Comparison of ENCODE assay signal across 8 cellular contexts in genomic region chr10:33335800-33336605, GRCh38. TPM values are rescaled to one million over a fixed set of nuclear protein-coding genes. Genes with fewer than 3 reads are reported as not detected.
DNase-seq lines count a peak whose midpoint lies in the region; ATAC-seq, FAIRE-seq and TF ChIP-seq lines count a peak whose summit lies in the region.

No MANE protein-coding gene starts in this region.

- ATAC-seq in stimulated activated effector memory CD8-positive, alpha-beta T cell treated with anti-CD3 and anti-CD28 coated beads, Interleukin-12 subunit alpha, Interleukin-12 subunit beta, amount 100 ng/mL, for 72 hours: no peak
- ATAC-seq in GM18505 (IDR thresholded peaks at IDR 0.05; ENCODE audit: unreplicated experiment) (no peak), HG03565 (IDR thresholded peaks at IDR 0.05; ENCODE audit: unreplicated experiment) (no peak)

- no peaks in the 10 kb centered on the region for H3K9me3 Mint-ChIP-seq in stimulated activated effector memory CD8-positive, alpha-beta T cell treated with anti-CD3 and anti-CD28 coated beads, Interleukin-12 subunit alpha, Interleukin-12 subunit beta, amount 100 ng/mL, for 72 hours

- dilution Hi-C loops in keratinocyte (cut with MboI; ENCODE audit: extremely low pct_ligation_motif_present, low sequenced_read_pairs): no loop called here

- peak overlapping the region; percentile 96 for H3K9ac ChIP-seq in keratinocyte (ENCODE audit: control insufficient read depth, extremely low read depth, insufficient read depth, low read length)

- H3K27ac Mint-ChIP-seq in stimulated activated effector memory CD8-positive, alpha-beta T cell treated with anti-CD3 and anti-CD28 coated beads, Interleukin-12 subunit alpha, Interleukin-12 subunit beta, amount 100 ng/mL, for 72 hours: no peak overlapping the region

- H3K4me1 Mint-ChIP-seq in stimulated activated effector memory CD8-positive, alpha-beta T cell treated with anti-CD3 and anti-CD28 coated beads, Interleukin-12 subunit alpha, Interleukin-12 subunit beta, amount 100 ng/mL, for 72 hours: peaks cover 14% of the 10 kb centered on the region

- H3K27me3 ChIP-seq in bronchial epithelial cell (ENCODE audit: control insufficient read depth, insufficient read depth, low read length) (no peaks in the 10 kb centered on the region), keratinocyte (ENCODE audit: control insufficient read depth, extremely low read depth, insufficient read depth, low read length) (no peaks in the 10 kb centered on the region)

- H3K4me1 ChIP-seq in keratinocyte (ENCODE audit: control insufficient read depth, extremely low read depth, insufficient read depth, low read length): peaks cover 21% of the 10 kb centered on the region

- no peaks in the 10 kb centered on the region for H3K36me3 Mint-ChIP-seq in stimulated activated effector memory CD8-positive, alpha-beta T cell treated with anti-CD3 and anti-CD28 coated beads, Interleukin-12 subunit alpha, Interleukin-12 subunit beta, amount 100 ng/mL, for 72 hours

- H3K79me2 ChIP-seq in keratinocyte (ENCODE audit: control insufficient read depth, insufficient read depth, low read length): peaks cover 45% of the 10 kb centered on the region

- peak overlapping the region; percentile 73 for H2AFZ ChIP-seq in keratinocyte (ENCODE audit: control insufficient read depth, low read length)

- no peak for TF ChIP-seq CTCF in bronchial epithelial cell (IDR thresholded peaks at IDR 0.05; ENCODE audit: insufficient read depth, low read length, severe bottlenecking)
- no peak for TF ChIP-seq CTCF in keratinocyte (optimal IDR thresholded peaks at IDR 0.05 in 1 of 3, IDR thresholded peaks at IDR 0.05 in 1 of 3, conservative IDR thresholded peaks at IDR 0.05 in 1 of 3; ENCODE audit: extremely low read depth in 1 of 3, insufficient read depth in 2 of 3, low read length in 3 of 3)

- peak overlapping the region; percentile 64 for H3K4me3 Mint-ChIP-seq in stimulated activated effector memory CD8-positive, alpha-beta T cell treated with anti-CD3 and anti-CD28 coated beads, Interleukin-12 subunit alpha, Interleukin-12 subunit beta, amount 100 ng/mL, for 72 hours

- peak; percentile 53 for DNase-seq in ELF-1 (ENCODE audit: low read depth, low spot score)
- DNase-seq in NCI-H1092 (lab: John Stamatoyannopoulos, UW): peak; percentile 26
- DNase-seq in bronchial epithelial cell (ENCODE audit: low read depth): no peak
- DNase-seq in keratinocyte (ENCODE audit: low read depth, low spot score): no peak
- no peak for DNase-seq in stimulated activated effector memory CD8-positive, alpha-beta T cell treated with anti-CD3 and anti-CD28 coated beads, Interleukin-12 subunit alpha, Interleukin-12 subunit beta, amount 100 ng/mL, for 72 hours (ENCODE audit: low spot score in 2 of 2)
- DNase-seq in NCI-H1436 (lab: John Stamatoyannopoulos, UW): no peak

- peak overlapping the region; percentile 100 for H3K4me2 ChIP-seq in keratinocyte (ENCODE audit: control insufficient read depth, extremely low read depth, insufficient read depth, low read depth, low read length)

- H3K9me1 ChIP-seq in keratinocyte (ENCODE audit: control insufficient read depth, extremely low read depth, insufficient read depth, low read length): no peaks in the 10 kb centered on the region

- H3K9me3 ChIP-seq in keratinocyte (ENCODE audit: control insufficient read depth, low read depth, low read length): no peaks in the 10 kb centered on the region

- no peaks in the 10 kb centered on the region for H3K36me3 ChIP-seq in bronchial epithelial cell (ENCODE audit: control insufficient read depth, insufficient read depth, low read length)
- peaks cover 0 to 5% of the 10 kb centered on the region in 2 experiments for H3K36me3 ChIP-seq in keratinocyte (ENCODE audit: control insufficient read depth in 2 of 2, extremely low read depth in 1 of 2, insufficient read depth in 2 of 2, low read length in 2 of 2)

- peak overlapping the region; percentile 94 for H3K27ac ChIP-seq in keratinocyte (ENCODE audit: control insufficient read depth, insufficient read depth, low read length)

- no peak for FAIRE-seq in bronchial epithelial cell (lab: Jason Lieb, UNC)
- FAIRE-seq in keratinocyte (lab: Jason Lieb, UNC): peak; percentile 26

- H4K20me1 ChIP-seq in keratinocyte (ENCODE audit: control insufficient read depth, extremely low read depth, insufficient read depth, low read length): no peaks in the 10 kb centered on the region

- H3K4me3 ChIP-seq in bronchial epithelial cell (ENCODE audit: low read depth, low read length) (peak overlapping the region; percentile 80), keratinocyte (ENCODE audit: control insufficient read depth in 2 of 3, extremely low read depth in 1 of 3, insufficient read depth in 2 of 3, low read depth in 1 of 3, low read length in 3 of 3) (peak overlapping the region; percentile 63 to 97 (median 89))

- TF ChIP-seq POLR2A in GM18505 (IDR thresholded peaks at IDR 0.05; ENCODE audit: borderline replicate concordance, extremely low read depth, insufficient read depth, insufficient read length): no peak

RNA-seq across cellular contexts. Expression of gene NRP1, which starts 1.5 kb away (rescaled TPM):
- 16.1 and 21.6 TPM in 2 replicates for total RNA-seq in bronchial epithelial cell
- polyA plus RNA-seq in keratinocyte: 15.1 to 55.4 TPM (median 36.2 TPM) in 3 replicates
- polyA plus RNA-seq in keratinocyte (2011; ENCODE audit: low read depth): 7.3 TPM
- 9.6 and 12.2 TPM in 2 replicates for polyA plus RNA-seq in keratinocyte (2011; cell fraction: cytosol; rRNA removed)
- 61.3 and 83.6 TPM in 2 replicates for polyA plus RNA-seq in keratinocyte (2011; cell fraction: nucleus; rRNA removed)
- 5.2 and 59.6 TPM in 2 replicates for polyA plus RNA-seq in keratinocyte (2012; ENCODE audit: low replicate concordance)
- polyA minus RNA-seq in keratinocyte: 35.5 to 105 TPM (median 80.8 TPM) in 3 replicates
- polyA minus RNA-seq in keratinocyte (2011; cell fraction: cytosol; rRNA and poly(A)+ RNA removed): 38.2 TPM
- polyA minus RNA-seq in keratinocyte (2011; cell fraction: nucleus; rRNA and poly(A)+ RNA removed): 74.6 and 127 TPM in 2 replicates

Comparison
In these comparisons a context has a peak if more than half of its experiments do, and no peak if none do; other contexts are left out.
1. DNase-seq: peak in ELF-1 (single experiment) and NCI-H1092 (single experiment); none in bronchial epithelial cell (single experiment), keratinocyte (single experiment), stimulated activated effector memory CD8-positive, alpha-beta T cell treated with anti-CD3 and anti-CD28 coated beads, Interleukin-12 subunit alpha, Interleukin-12 subunit beta, amount 100 ng/mL, for 72 hours (0 of 2) and NCI-H1436 (single experiment).